Comparison of ENCODE assay signal across 8 cellular contexts in the genomic region with DNA sequence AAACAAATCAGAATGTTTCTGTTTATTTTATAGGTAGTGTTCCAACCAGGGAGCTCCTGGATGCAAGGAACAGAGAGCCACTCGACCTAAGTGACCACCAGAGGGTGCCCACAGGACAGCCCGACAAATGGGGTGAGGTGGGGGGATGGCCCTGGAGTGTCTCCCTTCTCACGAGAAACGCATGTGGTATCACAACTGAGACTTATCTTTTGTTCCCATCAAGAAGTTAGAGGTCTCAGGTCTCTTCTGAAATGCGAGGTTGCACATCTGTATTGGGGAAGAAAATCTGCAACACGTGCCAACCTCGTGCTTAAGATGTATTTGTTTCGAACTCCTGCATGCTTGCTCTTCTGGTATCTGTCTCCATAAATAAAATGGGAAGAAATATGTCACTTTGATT.
DNase-seq lines count a peak whose midpoint lies in the region; ATAC-seq, FAIRE-seq and TF ChIP-seq lines count a peak whose summit lies in the region.

No MANE protein-coding gene starts in this region.

- no peaks in the 10 kb centered on the region for H4K20me1 ChIP-seq in osteoblast (ENCODE audit: insufficient read depth, low read length)

- no peak for TF ChIP-seq POLR2A in GM12891 (IDR thresholded peaks at IDR 0.05; ENCODE audit: low read depth, low read length)

- no peaks in the 10 kb centered on the region for H3K36me3 ChIP-seq in osteoblast (ENCODE audit: insufficient read depth, low read length)

- in situ Hi-C loops in KBM-7 (cut with MboI; ENCODE audit: low pct_unique_long_range_greater_than_20kb, low sequenced_read_pairs), result no loop called here

- DNase-seq in GM10248 (ENCODE audit: extremely low spot score) (no peak), KBM-7 (peak; percentile 14), cerebellar cortex (ENCODE audit: low spot score) (peak; percentile 14), osteoblast (ENCODE audit: insufficient read length, low spot score, missing footprints) (no peak), GM12891 (ENCODE audit: insufficient read length, low spot score) (no peak), ecto neural progenitor cell (ENCODE audit: low spot score) (no peak)
- DNase-seq in stimulated activated CD4-positive, alpha-beta T cell treated with anti-CD3 and anti-CD28 coated beads, Interleukin-4, amount 100 ng/mL, for 4 hours, result no peak

- POLR2A ChIA-PET in GM10248 (lab: Yijun Ruan, JAX), result no interaction called here

- peaks cover 14% of the 10 kb centered on the region for H3K27me3 ChIP-seq in osteoblast (ENCODE audit: insufficient read depth, low read length)

- no peak for FAIRE-seq in GM12891 (lab: Jason Lieb, UNC)

- no peaks in the 10 kb centered on the region for H3K9me3 ChIP-seq in osteoblast (ENCODE audit: low read depth, low read length)

- CTCF ChIA-PET in GM10248 (lab: Yijun Ruan, JAX), result interaction anchor here (0.6 to 4.0 kb wide), 16 partner anchors 9 to 463 kb away, joined by 3 to 44 read pairs (median 4); no protein-coding TSS in a partner anchor

- H3K79me2 ChIP-seq in osteoblast (ENCODE audit: insufficient read depth, low read length), result no peaks in the 10 kb centered on the region

- no peak overlapping the region for H3K4me3 ChIP-seq in osteoblast (ENCODE audit: insufficient read depth, low read length)

- TF ChIP-seq CTCF in GM10248 (IDR thresholded peaks at IDR 0.05; ENCODE audit: control extremely low read depth, extremely low read depth, low read depth, missing control alignments), result peak; percentile 35
- peak; percentile 69 for TF ChIP-seq CTCF in osteoblast (IDR thresholded peaks at IDR 0.05; ENCODE audit: extremely low read depth, low read depth, low read length)

- H3K4me1 ChIP-seq in osteoblast (ENCODE audit: insufficient read depth, low read length), result no peaks in the 10 kb centered on the region

- no peak for ATAC-seq in HG03571 (IDR thresholded peaks at IDR 0.05; ENCODE audit: unreplicated experiment)

- H3K4me2 ChIP-seq in osteoblast (ENCODE audit: insufficient read depth, low read length), result peak overlapping the region; percentile 29

- H2AFZ ChIP-seq in osteoblast (ENCODE audit: low read length), result peak overlapping the region; percentile 23

- no peak overlapping the region for H3K27ac ChIP-seq in osteoblast (ENCODE audit: low read depth, low read length)

TF ChIP-seq in GM12891, 5 proteins besides CTCF, POLR2A, EP300 and RAD21:
- no peak for TF ChIP-seq SPI1 (IDR thresholded peaks at IDR 0.05; ENCODE audit: low read depth, low read length)
- no peak for TF ChIP-seq POU2F2 (IDR thresholded peaks at IDR 0.05; ENCODE audit: low read depth, low read length)
- TF ChIP-seq POLR2AphosphoS5 (IDR thresholded peaks at IDR 0.05; ENCODE audit: low read depth, low read length), result no peak
- TF ChIP-seq TAF1 (IDR thresholded peaks at IDR 0.05; ENCODE audit: low read depth, low read length), result no peak
- no peak for TF ChIP-seq PAX5 (IDR thresholded peaks at IDR 0.05; ENCODE audit: insufficient read depth, low read length, severe bottlenecking)

Comparison
In these comparisons a context has a peak if more than half of its experiments do, and no peak if none do; other contexts are left out.
1. DNase-seq: peak in KBM-7 (single experiment) and cerebellar cortex (single experiment); none in GM10248 (single experiment), osteoblast (single experiment), stimulated activated CD4-positive, alpha-beta T cell treated with anti-CD3 and anti-CD28 coated beads, Interleukin-4, amount 100 ng/mL, for 4 hours (0 of 2), GM12891 (single experiment) and ecto neural progenitor cell (single experiment).